In the genomic region with DNA sequence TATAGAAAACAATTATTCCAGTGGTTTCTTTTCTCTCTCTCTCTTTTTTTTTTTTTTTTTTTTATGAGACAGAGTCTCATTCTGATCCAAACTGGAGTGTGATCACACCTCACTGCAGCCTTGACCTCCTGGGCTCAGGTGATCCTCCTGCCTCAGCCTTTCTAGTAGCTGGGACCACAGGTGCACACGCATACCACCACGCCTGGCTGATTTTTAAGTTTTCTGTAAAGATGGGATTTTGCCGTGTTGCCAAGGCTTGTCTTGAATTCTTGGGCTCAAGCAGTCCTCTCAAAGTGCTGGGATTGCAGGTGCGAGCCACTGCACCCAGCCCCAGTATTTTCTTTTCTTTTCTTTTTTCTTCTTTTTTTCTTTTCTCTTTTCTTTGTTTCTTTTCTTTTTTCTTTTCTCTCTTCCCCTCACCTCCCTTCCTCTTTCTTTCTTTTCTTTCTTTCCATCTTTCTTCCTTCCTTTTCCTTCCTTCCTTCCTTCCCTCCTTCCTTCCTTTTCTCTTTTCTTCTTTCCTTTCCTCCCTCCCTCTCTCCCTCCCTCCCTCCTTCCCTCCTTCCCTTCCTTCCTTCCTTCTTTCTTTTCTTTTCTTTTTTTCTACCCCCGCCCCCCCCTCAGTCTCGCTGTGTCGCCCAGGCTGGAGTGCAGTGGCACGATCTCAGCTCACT, we compare ENCODE assay signal across 2 cellular contexts.
TF ChIP-seq lines count a peak whose summit lies in the region.

No MANE protein-coding gene starts in this region.

TF ChIP-seq in HEK293, 187 proteins besides CTCF, POLR2A, EP300 and RAD21 (continued from another document):
- TF ChIP-seq, protein P1, sequence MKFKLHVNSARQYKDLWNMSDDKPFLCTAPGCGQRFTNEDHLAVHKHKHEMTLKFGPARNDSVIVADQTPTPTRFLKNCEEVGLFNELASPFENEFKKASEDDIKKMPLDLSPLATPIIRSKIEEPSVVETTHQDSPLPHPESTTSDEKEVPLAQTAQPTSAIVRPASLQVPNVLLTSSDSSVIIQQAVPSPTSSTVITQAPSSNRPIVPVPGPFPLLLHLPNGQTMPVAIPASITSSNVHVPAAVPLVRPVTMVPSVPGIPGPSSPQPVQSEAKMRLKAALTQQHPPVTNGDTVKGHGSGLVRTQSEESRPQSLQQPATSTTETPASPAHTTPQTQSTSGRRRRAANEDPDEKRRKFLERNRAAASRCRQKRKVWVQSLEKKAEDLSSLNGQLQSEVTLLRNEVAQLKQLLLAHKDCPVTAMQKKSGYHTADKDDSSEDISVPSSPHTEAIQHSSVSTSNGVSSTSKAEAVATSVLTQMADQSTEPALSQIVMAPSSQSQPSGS (tag by site-specific recombination; IDR thresholded peaks at IDR 0.05; ENCODE audit: low read depth): no peak
- TF ChIP-seq ZNF174 (tag by site-specific recombination; IDR thresholded peaks at IDR 0.05): no peak
- no peak for TF ChIP-seq ZNF514 (tag by site-specific recombination; IDR thresholded peaks at IDR 0.05)

TF ChIP-seq in K562, 482 proteins besides CTCF, POLR2A, EP300 and RAD21 (continued from another document):
- TF ChIP-seq, protein P2, sequence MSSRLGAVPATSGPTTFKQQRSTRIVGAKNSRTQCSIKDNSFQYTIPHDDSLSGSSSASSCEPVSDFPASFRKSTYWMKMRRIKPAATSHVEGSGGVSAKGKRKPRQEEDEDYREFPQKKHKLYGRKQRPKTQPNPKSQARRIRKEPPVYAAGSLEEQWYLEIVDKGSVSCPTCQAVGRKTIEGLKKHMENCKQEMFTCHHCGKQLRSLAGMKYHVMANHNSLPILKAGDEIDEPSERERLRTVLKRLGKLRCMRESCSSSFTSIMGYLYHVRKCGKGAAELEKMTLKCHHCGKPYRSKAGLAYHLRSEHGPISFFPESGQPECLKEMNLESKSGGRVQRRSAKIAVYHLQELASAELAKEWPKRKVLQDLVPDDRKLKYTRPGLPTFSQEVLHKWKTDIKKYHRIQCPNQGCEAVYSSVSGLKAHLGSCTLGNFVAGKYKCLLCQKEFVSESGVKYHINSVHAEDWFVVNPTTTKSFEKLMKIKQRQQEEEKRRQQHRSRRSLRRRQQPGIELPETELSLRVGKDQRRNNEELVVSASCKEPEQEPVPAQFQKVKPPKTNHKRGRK (tag; IDR thresholded peaks at IDR 0.05): peak; percentile 78
TF ChIP-seq in K562: peak in this region for 1.
